Comparison of ENCODE assay signal across 9 cellular contexts in the genomic region with DNA sequence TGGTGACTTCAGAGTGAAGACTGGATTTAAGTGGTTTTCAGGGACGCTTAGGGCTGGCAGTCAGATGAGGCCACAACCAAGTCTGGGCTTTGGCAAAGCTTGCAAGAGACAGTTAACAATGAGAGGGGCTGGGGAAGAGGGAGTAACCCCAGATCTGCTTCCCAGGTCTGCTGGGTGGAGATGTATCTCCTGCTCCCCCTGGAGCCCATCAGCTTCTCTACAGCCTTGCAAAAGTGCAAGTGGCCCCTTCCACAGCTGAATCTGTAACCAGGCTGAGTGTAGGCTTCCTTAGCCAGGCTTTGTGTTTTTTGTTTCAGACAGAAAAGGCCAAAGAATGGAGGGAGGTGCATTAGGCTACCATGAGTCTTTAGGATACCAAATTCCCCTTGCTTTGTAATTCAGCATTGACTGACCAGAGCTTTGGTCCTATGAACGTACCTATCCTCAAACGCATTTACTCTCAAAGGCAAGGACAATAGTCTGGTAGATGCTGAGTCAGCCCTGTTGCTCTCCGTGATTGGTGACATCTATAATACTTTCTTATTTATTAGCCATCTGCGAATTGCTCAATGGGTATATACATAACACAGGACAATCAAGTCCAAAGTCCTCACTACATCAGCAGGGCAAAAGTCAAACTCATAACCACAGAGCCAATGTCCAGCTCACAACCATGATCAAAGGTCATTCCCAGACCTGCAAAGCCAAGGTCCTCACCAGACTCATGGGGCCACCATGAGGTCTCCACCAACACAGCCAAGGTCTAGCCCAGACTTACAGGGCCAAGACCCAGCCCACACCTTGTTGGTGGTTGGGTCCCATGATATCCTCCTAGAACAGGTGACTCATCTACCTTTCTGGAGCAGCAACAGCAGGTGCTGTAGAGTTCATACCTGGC. TPM values are rescaled to one million over a fixed set of nuclear protein-coding genes. Genes with fewer than 3 reads are reported as not detected.
A peak's percentile ranks its signal among the peaks of the same experiment; 100 is the strongest.
DNase-seq lines count a peak whose midpoint lies in the region; ATAC-seq and TF ChIP-seq lines count a peak whose summit lies in the region.
"Had no signal": no experiment of that assay in that cellular context is flagged by ENCODE, and none has a peak within 500 bp of the region (broad histone marks: within the 10 kb centered on the region; RNA-seq: fewer than 3 reads in every experiment).

No MANE protein-coding gene starts in this region.

- H3K4me1 ChIP-seq in gastrocnemius medialis = peaks cover 0 to 2% of the 10 kb centered on the region in 2 donors

- no peaks in the 10 kb centered on the region for H3K36me3 ChIP-seq in gastrocnemius medialis

- no peaks in the 10 kb centered on the region for H3K9me3 Mint-ChIP-seq in stimulated activated naive CD8-positive, alpha-beta T cell treated with anti-CD3 and anti-CD28 coated beads, Interleukin-15, amount 100 ng/mL, for 72 hours
- H3K9me3 Mint-ChIP-seq: activated T-cell treated with anti-CD3 and anti-CD28 coated beads, Interleukin-2, amount 50 U/mL, for 72 hours had no signal

- H3K27me3 ChIP-seq in gastrocnemius medialis = no peaks in the 10 kb centered on the region

- peak; percentile 54 for ATAC-seq in stimulated activated naive CD8-positive, alpha-beta T cell treated with anti-CD3 and anti-CD28 coated beads, Interleukin-15, amount 100 ng/mL, for 72 hours
- ATAC-seq in stimulated activated naive CD8-positive, alpha-beta T cell treated with anti-CD3 and anti-CD28 coated beads, Interleukin-15, Interleukin-2, amounts not matched to agents 100 U/mL and 50 U/mL, for 24 hours = no peak
- peak; percentile 53 to 55 for ATAC-seq in gastrocnemius medialis
- ATAC-seq in HG03460 (IDR thresholded peaks at IDR 0.05; ENCODE audit: unreplicated experiment) = no peak

- H3K4me3 ChIP-seq in gastrocnemius medialis = no peak overlapping the region

- no peak overlapping the region for H3K4me3 Mint-ChIP-seq in stimulated activated naive CD8-positive, alpha-beta T cell treated with anti-CD3 and anti-CD28 coated beads, Interleukin-15, amount 100 ng/mL, for 72 hours
- H3K4me3 Mint-ChIP-seq: activated T-cell treated with anti-CD3 and anti-CD28 coated beads, Interleukin-2, amount 50 U/mL, for 72 hours had no signal

- no peak overlapping the region for H3K27ac Mint-ChIP-seq in stimulated activated naive CD8-positive, alpha-beta T cell treated with anti-CD3 and anti-CD28 coated beads, Interleukin-15, amount 100 ng/mL, for 72 hours
- H3K27ac Mint-ChIP-seq: activated T-cell treated with anti-CD3 and anti-CD28 coated beads, Interleukin-2, amount 50 U/mL, for 72 hours had no signal

- TF ChIP-seq POLR2A in gastrocnemius medialis (IDR thresholded peaks at IDR 0.05) = no peak

- TF ChIP-seq CTCF in gastrocnemius medialis (IDR thresholded peaks at IDR 0.05 in 4 of 5, conservative IDR thresholded peaks at IDR 0.05 in 1 of 5) = peak in 3 of 5 experiments; percentile 28 to 50 (median 45)

- H3K4me1 Mint-ChIP-seq in stimulated activated naive CD8-positive, alpha-beta T cell treated with anti-CD3 and anti-CD28 coated beads, Interleukin-15, amount 100 ng/mL, for 72 hours = no peaks in the 10 kb centered on the region

- no peak overlapping the region for H3K27ac ChIP-seq in gastrocnemius medialis

- intact Hi-C loops in gastrocnemius medialis (cut with DNase I; ENCODE audit: low total_unique reads) = no loop called here

- in situ Hi-C loops in gastrocnemius medialis (cut with MboI; ENCODE audit: low sequenced_read_pairs in 4 of 4) = no loop called here

- DNase-seq in stimulated activated naive CD8-positive, alpha-beta T cell treated with anti-CD3 and anti-CD28 coated beads, Interleukin-15, amount 100 ng/mL, for 72 hours = no peak
- DNase-seq in stimulated activated naive CD8-positive, alpha-beta T cell treated with anti-CD3 and anti-CD28 coated beads, Interleukin-15, Interleukin-2, amounts not matched to agents 100 U/mL and 50 U/mL, for 24 hours = no peak
- DNase-seq in RPMI7951 (ENCODE audit: low read depth) (peak; percentile 37), fibroblast of peridontal ligament (ENCODE audit: extremely low read depth) (peak; percentile 35), gastrocnemius medialis (no peak), occipital lobe (lab: John Stamatoyannopoulos, UW) (no peak), HCEC 1CT (no peak)

- H3K9me3 ChIP-seq in gastrocnemius medialis = no peaks in the 10 kb centered on the region

- peaks cover 13% of the 10 kb centered on the region for H3K27me3 Mint-ChIP-seq in stimulated activated naive CD8-positive, alpha-beta T cell treated with anti-CD3 and anti-CD28 coated beads, Interleukin-15, amount 100 ng/mL, for 72 hours

RNA-seq across cellular contexts. Expression of a gene that starts 17.1 kb away (rescaled TPM):
- 0.20 and 0.48 TPM in 2 replicates for total RNA-seq in RPMI7951 (2014; rRNA removed; shearing (Covaris generic))
- total RNA-seq in gastrocnemius medialis = 1 to 10 TPM in 2 of 4 donors, under 1 TPM in 2; 0.12 to 1.5 (median 1.1) TPM
- 3.6 TPM for total RNA-seq in occipital lobe

RNA-seq across cellular contexts. Expression of a gene that starts 48.4 kb away (rescaled TPM):
- 245 and 278 TPM in 2 replicates for total RNA-seq in RPMI7951 (2014; rRNA removed; shearing (Covaris generic))
- total RNA-seq in gastrocnemius medialis (100 to 1,000 TPM; 123 to 156 (median 139) TPM), occipital lobe (117 TPM)

RNA-seq across cellular contexts. Expression of a gene that starts 53.3 kb away (rescaled TPM):
- not detected in 2 replicates for total RNA-seq in RPMI7951 (2014; rRNA removed; shearing (Covaris generic))
- 1 to 10 TPM in 1 of 4 donors, under 1 TPM in 2, not detected in 1; 0.23 to 1.1 (median 0.51) TPM for total RNA-seq in gastrocnemius medialis
- total RNA-seq in occipital lobe = 0.16 TPM

RNA-seq across cellular contexts. Expression of a gene that starts 53.3 kb away (rescaled TPM):
- total RNA-seq in RPMI7951 (2014; rRNA removed; shearing (Covaris generic)) = not detected in 2 replicates
- 100 to 1,000 TPM in 2 of 4 donors, 10 to 100 TPM in 2; 78.0 to 309 (median 164) TPM for total RNA-seq in gastrocnemius medialis
- not detected for total RNA-seq in occipital lobe
- total RNA-seq: activated T-cell treated with anti-CD3 and anti-CD28 coated beads, Interleukin-2, amount 50 U/mL, for 72 hours had no signal

Comparison
In these comparisons a context has a peak if more than half of its experiments do, and no peak if none do; other contexts are left out.
1. ATAC-seq: peak in stimulated activated naive CD8-positive, alpha-beta T cell treated with anti-CD3 and anti-CD28 coated beads, Interleukin-15, amount 100 ng/mL, for 72 hours (single experiment) and gastrocnemius medialis (2 of 2); none in stimulated activated naive CD8-positive, alpha-beta T cell treated with anti-CD3 and anti-CD28 coated beads, Interleukin-15, Interleukin-2, amounts not matched to agents 100 U/mL and 50 U/mL, for 24 hours (single experiment) and HG03460 (single experiment).
2. DNase-seq: peak in RPMI7951 (single experiment) and fibroblast of peridontal ligament (single experiment); none in stimulated activated naive CD8-positive, alpha-beta T cell treated with anti-CD3 and anti-CD28 coated beads, Interleukin-15, amount 100 ng/mL, for 72 hours (0 of 2), stimulated activated naive CD8-positive, alpha-beta T cell treated with anti-CD3 and anti-CD28 coated beads, Interleukin-15, Interleukin-2, amounts not matched to agents 100 U/mL and 50 U/mL, for 24 hours (single experiment), gastrocnemius medialis (0 of 2), occipital lobe (single experiment) and HCEC 1CT (single experiment).